In the genomic region with DNA sequence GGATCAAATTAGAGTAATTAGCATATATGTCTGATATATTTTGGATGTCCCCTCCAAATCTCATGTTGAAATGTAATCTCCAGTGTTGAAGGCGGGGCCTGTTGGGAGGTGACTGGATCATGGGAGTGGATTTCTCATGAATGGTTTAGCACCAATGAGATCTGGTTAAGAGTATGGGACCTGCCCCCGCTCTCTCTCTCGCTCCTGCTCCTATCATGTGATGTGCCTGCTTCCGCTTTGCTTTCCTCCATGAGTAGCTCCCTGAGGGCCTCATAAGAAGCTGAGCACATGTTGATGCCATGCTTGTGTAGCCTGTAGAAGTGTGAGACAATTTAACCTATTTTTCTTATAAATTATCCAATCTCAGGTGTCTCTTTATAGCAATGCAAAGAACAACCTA, we compare ENCODE assay signal across 2 cellular contexts.
TF ChIP-seq lines count a peak whose summit lies in the region.

No MANE protein-coding gene starts in this region.

TF ChIP-seq in GM23338, 12 proteins besides CTCF, POLR2A, EP300 and RAD21 (continues in another document):
- TF ChIP-seq JUNB (IDR thresholded peaks at IDR 0.05; ENCODE audit: unreplicated experiment) (no peak), EZH2 (IDR thresholded peaks at IDR 0.05; ENCODE audit: low read depth, unreplicated experiment) (no peak), STAT1 (IDR thresholded peaks at IDR 0.05; ENCODE audit: unreplicated experiment) (no peak), NANOG (IDR thresholded peaks at IDR 0.05; ENCODE audit: borderline replicate concordance) (no peak), POLR2AphosphoS5 (IDR thresholded peaks at IDR 0.05; ENCODE audit: low read depth) (no peak), ZNF114 (CRISPR knock-in tag; IDR thresholded peaks at IDR 0.05) (no peak), ZNF331 (CRISPR knock-in tag; IDR thresholded peaks at IDR 0.05; ENCODE audit: low read depth) (no peak)
- TF ChIP-seq, protein P1, sequence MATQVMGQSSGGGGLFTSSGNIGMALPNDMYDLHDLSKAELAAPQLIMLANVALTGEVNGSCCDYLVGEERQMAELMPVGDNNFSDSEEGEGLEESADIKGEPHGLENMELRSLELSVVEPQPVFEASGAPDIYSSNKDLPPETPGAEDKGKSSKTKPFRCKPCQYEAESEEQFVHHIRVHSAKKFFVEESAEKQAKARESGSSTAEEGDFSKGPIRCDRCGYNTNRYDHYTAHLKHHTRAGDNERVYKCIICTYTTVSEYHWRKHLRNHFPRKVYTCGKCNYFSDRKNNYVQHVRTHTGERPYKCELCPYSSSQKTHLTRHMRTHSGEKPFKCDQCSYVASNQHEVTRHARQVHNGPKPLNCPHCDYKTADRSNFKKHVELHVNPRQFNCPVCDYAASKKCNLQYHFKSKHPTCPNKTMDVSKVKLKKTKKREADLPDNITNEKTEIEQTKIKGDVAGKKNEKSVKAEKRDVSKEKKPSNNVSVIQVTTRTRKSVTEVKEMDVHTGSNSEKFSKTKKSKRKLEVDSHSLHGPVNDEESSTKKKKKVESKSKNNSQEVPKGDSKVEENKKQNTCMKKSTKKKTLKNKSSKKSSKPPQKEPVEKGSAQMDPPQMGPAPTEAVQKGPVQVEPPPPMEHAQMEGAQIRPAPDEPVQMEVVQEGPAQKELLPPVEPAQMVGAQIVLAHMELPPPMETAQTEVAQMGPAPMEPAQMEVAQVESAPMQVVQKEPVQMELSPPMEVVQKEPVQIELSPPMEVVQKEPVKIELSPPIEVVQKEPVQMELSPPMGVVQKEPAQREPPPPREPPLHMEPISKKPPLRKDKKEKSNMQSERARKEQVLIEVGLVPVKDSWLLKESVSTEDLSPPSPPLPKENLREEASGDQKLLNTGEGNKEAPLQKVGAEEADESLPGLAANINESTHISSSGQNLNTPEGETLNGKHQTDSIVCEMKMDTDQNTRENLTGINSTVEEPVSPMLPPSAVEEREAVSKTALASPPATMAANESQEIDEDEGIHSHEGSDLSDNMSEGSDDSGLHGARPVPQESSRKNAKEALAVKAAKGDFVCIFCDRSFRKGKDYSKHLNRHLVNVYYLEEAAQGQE (IDR thresholded peaks at IDR 0.05; ENCODE audit: unreplicated experiment): no peak
- TF ChIP-seq, protein P2, sequence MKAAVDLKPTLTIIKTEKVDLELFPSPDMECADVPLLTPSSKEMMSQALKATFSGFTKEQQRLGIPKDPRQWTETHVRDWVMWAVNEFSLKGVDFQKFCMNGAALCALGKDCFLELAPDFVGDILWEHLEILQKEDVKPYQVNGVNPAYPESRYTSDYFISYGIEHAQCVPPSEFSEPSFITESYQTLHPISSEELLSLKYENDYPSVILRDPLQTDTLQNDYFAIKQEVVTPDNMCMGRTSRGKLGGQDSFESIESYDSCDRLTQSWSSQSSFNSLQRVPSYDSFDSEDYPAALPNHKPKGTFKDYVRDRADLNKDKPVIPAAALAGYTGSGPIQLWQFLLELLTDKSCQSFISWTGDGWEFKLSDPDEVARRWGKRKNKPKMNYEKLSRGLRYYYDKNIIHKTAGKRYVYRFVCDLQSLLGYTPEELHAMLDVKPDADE (IDR thresholded peaks at IDR 0.05): no peak
- TF ChIP-seq, protein P3, sequence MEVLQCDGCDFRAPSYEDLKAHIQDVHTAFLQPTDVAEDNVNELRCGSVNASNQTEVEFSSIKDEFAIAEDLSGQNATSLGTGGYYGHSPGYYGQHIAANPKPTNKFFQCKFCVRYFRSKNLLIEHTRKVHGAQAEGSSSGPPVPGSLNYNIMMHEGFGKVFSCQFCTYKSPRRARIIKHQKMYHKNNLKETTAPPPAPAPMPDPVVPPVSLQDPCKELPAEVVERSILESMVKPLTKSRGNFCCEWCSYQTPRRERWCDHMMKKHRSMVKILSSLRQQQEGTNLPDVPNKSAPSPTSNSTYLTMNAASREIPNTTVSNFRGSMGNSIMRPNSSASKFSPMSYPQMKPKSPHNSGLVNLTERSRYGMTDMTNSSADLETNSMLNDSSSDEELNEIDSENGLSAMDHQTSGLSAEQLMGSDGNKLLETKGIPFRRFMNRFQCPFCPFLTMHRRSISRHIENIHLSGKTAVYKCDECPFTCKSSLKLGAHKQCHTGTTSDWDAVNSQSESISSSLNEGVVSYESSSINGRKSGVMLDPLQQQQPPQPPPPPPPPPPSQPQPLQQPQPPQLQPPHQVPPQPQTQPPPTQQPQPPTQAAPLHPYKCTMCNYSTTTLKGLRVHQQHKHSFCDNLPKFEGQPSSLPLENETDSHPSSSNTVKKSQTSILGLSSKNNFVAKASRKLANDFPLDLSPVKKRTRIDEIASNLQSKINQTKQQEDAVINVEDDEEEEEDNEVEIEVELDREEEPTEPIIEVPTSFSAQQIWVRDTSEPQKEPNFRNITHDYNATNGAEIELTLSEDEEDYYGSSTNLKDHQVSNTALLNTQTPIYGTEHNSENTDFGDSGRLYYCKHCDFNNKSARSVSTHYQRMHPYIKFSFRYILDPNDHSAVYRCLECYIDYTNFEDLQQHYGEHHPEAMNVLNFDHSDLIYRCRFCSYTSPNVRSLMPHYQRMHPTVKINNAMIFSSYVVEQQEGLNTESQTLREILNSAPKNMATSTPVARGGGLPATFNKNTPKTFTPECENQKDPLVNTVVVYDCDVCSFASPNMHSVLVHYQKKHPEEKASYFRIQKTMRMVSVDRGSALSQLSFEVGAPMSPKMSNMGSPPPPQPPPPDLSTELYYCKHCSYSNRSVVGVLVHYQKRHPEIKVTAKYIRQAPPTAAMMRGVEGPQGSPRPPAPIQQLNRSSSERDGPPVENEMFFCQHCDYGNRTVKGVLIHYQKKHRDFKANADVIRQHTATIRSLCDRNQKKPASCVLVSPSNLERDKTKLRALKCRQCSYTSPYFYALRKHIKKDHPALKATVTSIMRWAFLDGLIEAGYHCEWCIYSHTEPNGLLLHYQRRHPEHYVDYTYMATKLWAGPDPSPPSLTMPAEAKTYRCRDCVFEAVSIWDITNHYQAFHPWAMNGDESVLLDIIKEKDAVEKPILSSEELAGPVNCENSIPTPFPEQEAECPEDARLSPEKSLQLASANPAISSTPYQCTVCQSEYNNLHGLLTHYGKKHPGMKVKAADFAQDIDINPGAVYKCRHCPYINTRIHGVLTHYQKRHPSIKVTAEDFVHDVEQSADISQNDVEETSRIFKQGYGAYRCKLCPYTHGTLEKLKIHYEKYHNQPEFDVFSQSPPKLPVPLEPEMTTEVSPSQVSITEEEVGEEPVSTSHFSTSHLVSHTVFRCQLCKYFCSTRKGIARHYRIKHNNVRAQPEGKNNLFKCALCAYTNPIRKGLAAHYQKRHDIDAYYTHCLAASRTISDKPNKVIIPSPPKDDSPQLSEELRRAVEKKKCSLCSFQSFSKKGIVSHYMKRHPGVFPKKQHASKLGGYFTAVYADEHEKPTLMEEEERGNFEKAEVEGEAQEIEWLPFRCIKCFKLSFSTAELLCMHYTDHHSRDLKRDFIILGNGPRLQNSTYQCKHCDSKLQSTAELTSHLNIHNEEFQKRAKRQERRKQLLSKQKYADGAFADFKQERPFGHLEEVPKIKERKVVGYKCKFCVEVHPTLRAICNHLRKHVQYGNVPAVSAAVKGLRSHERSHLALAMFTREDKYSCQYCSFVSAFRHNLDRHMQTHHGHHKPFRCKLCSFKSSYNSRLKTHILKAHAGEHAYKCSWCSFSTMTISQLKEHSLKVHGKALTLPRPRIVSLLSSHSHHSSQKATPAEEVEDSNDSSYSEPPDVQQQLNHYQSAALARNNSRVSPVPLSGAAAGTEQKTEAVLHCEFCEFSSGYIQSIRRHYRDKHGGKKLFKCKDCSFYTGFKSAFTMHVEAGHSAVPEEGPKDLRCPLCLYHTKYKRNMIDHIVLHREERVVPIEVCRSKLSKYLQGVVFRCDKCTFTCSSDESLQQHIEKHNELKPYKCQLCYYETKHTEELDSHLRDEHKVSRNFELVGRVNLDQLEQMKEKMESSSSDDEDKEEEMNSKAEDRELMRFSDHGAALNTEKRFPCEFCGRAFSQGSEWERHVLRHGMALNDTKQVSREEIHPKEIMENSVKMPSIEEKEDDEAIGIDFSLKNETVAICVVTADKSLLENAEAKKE (CRISPR knock-in tag; IDR thresholded peaks at IDR 0.05): no peak

TF ChIP-seq in H1, 55 proteins besides CTCF, POLR2A, EP300 and RAD21:
- TF ChIP-seq BRCA1 (IDR thresholded peaks at IDR 0.05; ENCODE audit: low read depth, low read length) (no peak), GABPA (IDR thresholded peaks at IDR 0.05; ENCODE audit: borderline replicate concordance, insufficient read depth, low read length) (no peak), KDM1A (IDR thresholded peaks at IDR 0.05; ENCODE audit: borderline replicate concordance, low read length) (no peak)
